8 cellular contexts compared by ENCODE assay signal in the genomic region with DNA sequence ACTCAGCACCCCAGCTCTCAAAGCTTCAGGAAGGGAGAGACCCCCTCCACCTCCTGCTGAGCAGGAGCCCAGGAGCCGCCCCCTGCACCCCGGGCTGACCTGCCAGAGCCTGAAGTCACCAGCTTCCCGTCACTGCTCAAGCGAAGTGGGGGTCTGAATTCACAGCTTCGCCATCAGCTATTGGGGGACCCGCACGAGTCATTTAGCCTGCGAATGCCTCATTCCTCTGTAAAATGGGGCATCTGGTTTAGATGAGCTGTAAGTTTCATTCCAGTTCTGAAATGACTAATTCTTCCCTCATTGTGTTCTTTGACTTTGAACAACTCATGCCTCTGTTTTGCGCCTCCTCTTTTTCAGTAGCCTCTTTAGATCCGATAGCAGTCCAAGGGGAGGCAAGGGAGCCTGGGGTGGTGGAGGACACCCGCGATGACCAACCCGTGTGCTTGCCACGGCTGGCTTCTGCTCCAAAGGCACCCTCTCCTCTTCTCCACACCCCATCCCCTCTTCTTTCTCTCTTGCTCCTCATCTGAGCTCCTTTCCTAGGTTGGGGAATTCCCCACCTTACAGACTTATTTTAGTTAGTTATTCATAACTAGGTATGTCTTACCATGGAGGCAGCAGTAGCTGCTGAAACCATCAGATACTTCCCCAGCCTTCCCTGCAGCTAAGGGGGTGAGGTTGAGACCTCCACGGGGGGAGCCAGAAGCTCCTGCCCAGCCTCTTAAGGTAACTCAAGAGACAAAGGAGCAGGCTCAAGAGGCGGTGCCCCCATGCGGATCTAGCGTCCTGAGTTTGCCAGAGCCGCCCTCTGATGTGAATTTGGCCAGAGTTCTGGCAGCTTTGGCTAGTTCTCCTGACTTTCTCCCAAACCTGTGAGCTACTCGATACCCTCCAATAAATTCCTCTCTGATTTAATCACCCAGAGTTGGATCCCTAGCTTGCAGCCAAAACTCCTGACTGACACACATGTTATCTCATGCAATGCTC. TPM values are rescaled to one million over a fixed set of nuclear protein-coding genes. Genes with fewer than 3 reads are reported as not detected.
A peak's percentile ranks its signal among the peaks of the same experiment; 100 is the strongest.
DNase-seq lines count a peak whose midpoint lies in the region; ATAC-seq, FAIRE-seq and TF ChIP-seq lines count a peak whose summit lies in the region.

No MANE protein-coding gene starts in this region.

- H3K9me3 Mint-ChIP-seq in activated naive CD8-positive, alpha-beta T cell treated with anti-CD3 and anti-CD28 coated beads, Interleukin-2, amount 10 ng/mL, durations not matched to agents 7 days and 5 days: no peaks in the 10 kb centered on the region
- peaks cover 3% of the 10 kb centered on the region for H3K9me3 Mint-ChIP-seq in type B pancreatic cell

- no peak for TF ChIP-seq RAD21 in A549 (conservative IDR thresholded peaks at IDR 0.05 in 1 of 2, IDR thresholded peaks at IDR 0.05 in 1 of 2)

- H3K36me3 Mint-ChIP-seq in activated naive CD8-positive, alpha-beta T cell treated with anti-CD3 and anti-CD28 coated beads, Interleukin-2, amount 10 ng/mL, durations not matched to agents 7 days and 5 days: no peaks in the 10 kb centered on the region
- H3K36me3 Mint-ChIP-seq in type B pancreatic cell: no peaks in the 10 kb centered on the region

- no peak for FAIRE-seq in A549 (lab: Jason Lieb, UNC)

- DNase-seq in A549 (ENCODE audit: low read depth in 1 of 2, low spot score in 1 of 2): no peak
- DNase-seq in GM19238 (ENCODE audit: insufficient read length, low spot score): peak; percentile 48
- no peak for DNase-seq in activated naive CD8-positive, alpha-beta T cell treated with anti-CD3 and anti-CD28 coated beads, Interleukin-2, amount 10 ng/mL, durations not matched to agents 7 days and 5 days
- peak; percentile 56 for DNase-seq in stimulated activated CD4-positive, alpha-beta T cell treated with anti-CD3 and anti-CD28 coated beads, Interleukin-4, amount 100 ng/mL, for 1 hour
- no peak for DNase-seq in type B pancreatic cell (ENCODE audit: extremely low spot score, unreplicated experiment)
- no peak for DNase-seq in NCI-H526 treated with DMSO at 0.1 percent for 48 hours (lab: John Stamatoyannopoulos, UW)
- DNase-seq in heart left ventricle: no peak

- peak overlapping the region; percentile 10 for H3K4me3 Mint-ChIP-seq in activated naive CD8-positive, alpha-beta T cell treated with anti-CD3 and anti-CD28 coated beads, Interleukin-2, amount 10 ng/mL, durations not matched to agents 7 days and 5 days
- H3K4me3 Mint-ChIP-seq in type B pancreatic cell: no peak overlapping the region

- peaks cover 10% of the 10 kb centered on the region for H3K27me3 Mint-ChIP-seq in activated naive CD8-positive, alpha-beta T cell treated with anti-CD3 and anti-CD28 coated beads, Interleukin-2, amount 10 ng/mL, durations not matched to agents 7 days and 5 days
- H3K27me3 Mint-ChIP-seq in type B pancreatic cell: peaks cover 45% of the 10 kb centered on the region

- intact Hi-C loops in heart left ventricle (cut with DNase I): no loop called here

- H3K36me3 ChIP-seq in heart left ventricle: no peaks in the 10 kb centered on the region

- H3K4me2 ChIP-seq in A549: peak overlapping the region; percentile 38; the same call in 2 of the 3 replicates

- H3K4me1 ChIP-seq in A549 (peaks cover 15% of the 10 kb centered on the region; the same call in 2 of the 3 replicates), heart left ventricle (peaks cover 0 to 16% (median 0%) of the 10 kb centered on the region in 12 donors)

- WGBS in A549 (ENCODE audit: missing lambda C conversion rate): 36% methylated on average over 20 of the region's 20 CpGs
- 59 to 68% (median 66%) methylated on average over 18 to 20 of the region's 20 CpGs for WGBS in heart left ventricle, 4 donors

- CTCF ChIA-PET in A549 (lab: Yijun Ruan, JAX): interaction anchor here (0.7 to 6.6 kb wide), 10 partner anchors 10 to 270 kb away, joined by 3 to 32 read pairs (median 5); a partner anchor contains a TSS

- ATAC-seq in A549: peak; percentile 14 to 35; a peak in 3 of 6 replicates
- peak; percentile 39 for ATAC-seq in HG03520 (IDR thresholded peaks at IDR 0.05; ENCODE audit: unreplicated experiment)
- peak; percentile 40 for ATAC-seq in activated naive CD8-positive, alpha-beta T cell treated with anti-CD3 and anti-CD28 coated beads, Interleukin-2, amount 10 ng/mL, durations not matched to agents 7 days and 5 days (ENCODE audit: low read depth)
- no peak for ATAC-seq in heart left ventricle

- H3K4me3 ChIP-seq in A549: no peak overlapping the region
- H3K4me3 ChIP-seq in heart left ventricle: no peak overlapping the region

- TF ChIP-seq POLR2A in A549 (IDR thresholded peaks at IDR 0.05; ENCODE audit: low read length): no peak
- no peak for TF ChIP-seq POLR2A in heart left ventricle (IDR thresholded peaks at IDR 0.05)

- no peak overlapping the region; a peak in 1 of 6 replicates for H3K27ac ChIP-seq in A549
- no peak overlapping the region for H3K27ac ChIP-seq in heart left ventricle

- POLR2A ChIA-PET in A549 (lab: Yijun Ruan, JAX): interaction anchor here (1.1 to 1.3 kb wide), 2 partner anchors 31 to 66 kb away, joined by 3 read pairs; a partner anchor contains a TSS
- POLR2A ChIA-PET in activated naive CD8-positive, alpha-beta T cell treated with anti-CD3 and anti-CD28 coated beads, Interleukin-2, amount 10 ng/mL, durations not matched to agents 7 days and 5 days (lab: Charles Lee): interaction anchor here (0.6 to 3.4 kb wide), 2 partner anchors 10 to 19 kb away, joined by 3 to 22 read pairs; no protein-coding TSS in a partner anchor

- TF ChIP-seq EP300 in A549 (IDR thresholded peaks at IDR 0.05): no peak

- peaks cover 0 to 9% (median 0%) of the 10 kb centered on the region in 9 donors for H3K27me3 ChIP-seq in heart left ventricle

- TF ChIP-seq CTCF in A549 (IDR thresholded peaks at IDR 0.05) (no peak), type B pancreatic cell (conservative IDR thresholded peaks at IDR 0.05) (no peak), heart left ventricle (IDR thresholded peaks at IDR 0.05) (no peak)

- H3K9me3 ChIP-seq in A549 (no peaks in the 10 kb centered on the region), heart left ventricle (no peaks in the 10 kb centered on the region)

- H3K4me1 Mint-ChIP-seq in activated naive CD8-positive, alpha-beta T cell treated with anti-CD3 and anti-CD28 coated beads, Interleukin-2, amount 10 ng/mL, durations not matched to agents 7 days and 5 days: peaks cover 34% of the 10 kb centered on the region
- H3K4me1 Mint-ChIP-seq in type B pancreatic cell (ENCODE audit: unreplicated experiment): peaks cover 6% of the 10 kb centered on the region

- no peak overlapping the region for H3K27ac Mint-ChIP-seq in activated naive CD8-positive, alpha-beta T cell treated with anti-CD3 and anti-CD28 coated beads, Interleukin-2, amount 10 ng/mL, durations not matched to agents 7 days and 5 days
- H3K27ac Mint-ChIP-seq in type B pancreatic cell: no peak overlapping the region

TF ChIP-seq in A549, 52 proteins besides CTCF, POLR2A, EP300 and RAD21:
- TF ChIP-seq TFCP2L1 (CRISPR knock-in tag; IDR thresholded peaks at IDR 0.05) (no peak), NPAS2 (CRISPR knock-in tag; IDR thresholded peaks at IDR 0.05; ENCODE audit: borderline replicate concordance) (no peak), TP53 (CRISPR knock-in tag; IDR thresholded peaks at IDR 0.05) (no peak), JUN (IDR thresholded peaks at IDR 0.05) (no peak), HOXB13 (CRISPR knock-in tag; IDR thresholded peaks at IDR 0.05; ENCODE audit: low read depth) (no peak), NR3C1 (IDR thresholded peaks at IDR 0.05) (no peak)
- TF ChIP-seq, protein P1, sequence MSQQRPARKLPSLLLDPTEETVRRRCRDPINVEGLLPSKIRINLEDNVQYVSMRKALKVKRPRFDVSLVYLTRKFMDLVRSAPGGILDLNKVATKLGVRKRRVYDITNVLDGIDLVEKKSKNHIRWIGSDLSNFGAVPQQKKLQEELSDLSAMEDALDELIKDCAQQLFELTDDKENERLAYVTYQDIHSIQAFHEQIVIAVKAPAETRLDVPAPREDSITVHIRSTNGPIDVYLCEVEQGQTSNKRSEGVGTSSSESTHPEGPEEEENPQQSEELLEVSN (IDR thresholded peaks at IDR 0.05; ENCODE audit: borderline replicate concordance, low read depth): no peak

RNA-seq across cellular contexts. Expression of a gene that starts 47.7 kb away (rescaled TPM):
- polyA plus RNA-seq in A549 (2011; rRNA removed) (68.0 and 75.2 TPM in 2 replicates), A549 (2017; fragmentation: RNase III; extraction: RNeasy Plus Mini Kit Qiagen cat#74134 plus additional on column Dnase treatment) (121 to 131 TPM (median 124 TPM) in 3 replicates), heart left ventricle (10 to 100 TPM; 60.6 to 61.1 TPM)
- 42.8 and 47.4 TPM in 2 replicates for polyA plus RNA-seq in A549 (2012; cell fraction: cytosol; rRNA removed)
- 52.2 and 80.4 TPM in 2 replicates for polyA plus RNA-seq in A549 (2012; cell fraction: nucleus; rRNA removed)
- 20.4 and 25.5 TPM in 2 replicates for polyA minus RNA-seq in A549 (2011; rRNA and poly(A)+ RNA removed)
- 100 to 1,000 TPM; 185 to 200 TPM for total RNA-seq in activated naive CD8-positive, alpha-beta T cell treated with anti-CD3 and anti-CD28 coated beads, Interleukin-2, amount 10 ng/mL, durations not matched to agents 7 days and 5 days
- total RNA-seq in type B pancreatic cell (ENCODE audit: low replicate concordance) (92.1 and 105 TPM in 2 replicates), heart left ventricle (10 to 100 TPM; 29.2 to 83.9 (median 60.2) TPM)

Comparison
In these comparisons a context has a peak if more than half of its experiments do, and no peak if none do; other contexts are left out.
1. ATAC-seq: peak in A549 (2 of 2), HG03520 (single experiment) and activated naive CD8-positive, alpha-beta T cell treated with anti-CD3 and anti-CD28 coated beads, Interleukin-2, amount 10 ng/mL, durations not matched to agents 7 days and 5 days (single experiment); none in heart left ventricle (0 of 4).
2. DNase-seq: peak in GM19238 (single experiment) and stimulated activated CD4-positive, alpha-beta T cell treated with anti-CD3 and anti-CD28 coated beads, Interleukin-4, amount 100 ng/mL, for 1 hour (single experiment); none in A549 (0 of 2), activated naive CD8-positive, alpha-beta T cell treated with anti-CD3 and anti-CD28 coated beads, Interleukin-2, amount 10 ng/mL, durations not matched to agents 7 days and 5 days (single experiment), type B pancreatic cell (single experiment), NCI-H526 treated with DMSO at 0.1 percent for 48 hours (single experiment) and heart left ventricle (0 of 5).